Comparison of ENCODE assay signal across 1 cellular context in the genomic region with DNA sequence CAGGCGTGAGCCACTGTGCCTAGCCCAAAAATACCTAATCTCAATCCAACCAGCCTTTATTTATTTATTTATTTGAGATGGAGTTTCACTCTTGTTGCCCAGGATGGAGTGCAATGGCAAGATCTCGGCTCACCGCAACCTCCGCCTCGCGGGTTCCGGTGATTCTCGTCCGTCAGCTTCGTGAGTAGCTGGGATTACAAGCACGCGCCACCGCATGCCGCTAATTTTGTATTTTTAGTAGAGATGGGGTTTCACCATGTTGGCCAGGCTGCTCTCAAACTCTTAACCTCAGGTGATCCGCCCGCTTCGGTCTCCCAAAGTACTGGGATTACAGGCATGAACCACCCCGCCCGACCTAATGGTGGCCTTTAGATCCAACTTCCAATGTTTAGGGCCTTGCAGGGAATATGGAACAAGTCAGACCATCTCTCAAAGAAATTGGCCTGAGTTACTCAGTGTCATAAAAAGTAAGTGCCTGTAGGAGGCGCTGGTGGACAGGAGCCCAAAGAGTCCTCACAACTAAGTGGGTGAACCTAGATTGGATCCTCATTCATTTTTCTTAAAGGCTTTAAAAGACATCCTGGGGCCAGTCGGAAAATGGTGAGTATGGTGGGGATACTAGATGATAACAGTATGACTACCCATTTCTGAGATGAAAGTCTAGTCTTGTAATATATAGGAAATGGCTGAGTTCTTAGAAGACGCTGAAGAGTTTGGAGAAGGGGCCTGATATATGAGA.
TF ChIP-seq lines count a peak whose summit lies in the region.

No MANE protein-coding gene starts in this region.

TF ChIP-seq in IMR-90, 13 proteins besides CTCF, POLR2A, EP300 and RAD21 (continued from another document):
- TF ChIP-seq, protein P1, sequence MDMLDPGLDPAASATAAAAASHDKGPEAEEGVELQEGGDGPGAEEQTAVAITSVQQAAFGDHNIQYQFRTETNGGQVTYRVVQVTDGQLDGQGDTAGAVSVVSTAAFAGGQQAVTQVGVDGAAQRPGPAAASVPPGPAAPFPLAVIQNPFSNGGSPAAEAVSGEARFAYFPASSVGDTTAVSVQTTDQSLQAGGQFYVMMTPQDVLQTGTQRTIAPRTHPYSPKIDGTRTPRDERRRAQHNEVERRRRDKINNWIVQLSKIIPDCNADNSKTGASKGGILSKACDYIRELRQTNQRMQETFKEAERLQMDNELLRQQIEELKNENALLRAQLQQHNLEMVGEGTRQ (IDR thresholded peaks at IDR 0.05; ENCODE audit: low read depth, low read length): no peak
- TF ChIP-seq FOS (IDR thresholded peaks at IDR 0.05; ENCODE audit: low read depth, low read length) (no peak), CHD1 (IDR thresholded peaks at IDR 0.05; ENCODE audit: low read depth, low read length) (no peak), RCOR1 (IDR thresholded peaks at IDR 0.05; ENCODE audit: insufficient replicate concordance, low read length) (no peak), RFX5 (IDR thresholded peaks at IDR 0.05; ENCODE audit: low read depth, low read length) (no peak), MAZ (IDR thresholded peaks at IDR 0.05; ENCODE audit: borderline replicate concordance, low read depth, low read length) (no peak)
- TF ChIP-seq, protein P2, sequence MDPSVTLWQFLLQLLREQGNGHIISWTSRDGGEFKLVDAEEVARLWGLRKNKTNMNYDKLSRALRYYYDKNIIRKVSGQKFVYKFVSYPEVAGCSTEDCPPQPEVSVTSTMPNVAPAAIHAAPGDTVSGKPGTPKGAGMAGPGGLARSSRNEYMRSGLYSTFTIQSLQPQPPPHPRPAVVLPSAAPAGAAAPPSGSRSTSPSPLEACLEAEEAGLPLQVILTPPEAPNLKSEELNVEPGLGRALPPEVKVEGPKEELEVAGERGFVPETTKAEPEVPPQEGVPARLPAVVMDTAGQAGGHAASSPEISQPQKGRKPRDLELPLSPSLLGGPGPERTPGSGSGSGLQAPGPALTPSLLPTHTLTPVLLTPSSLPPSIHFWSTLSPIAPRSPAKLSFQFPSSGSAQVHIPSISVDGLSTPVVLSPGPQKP (IDR thresholded peaks at IDR 0.05; ENCODE audit: borderline replicate concordance, low read depth, low read length): no peak
